In the genomic region with DNA sequence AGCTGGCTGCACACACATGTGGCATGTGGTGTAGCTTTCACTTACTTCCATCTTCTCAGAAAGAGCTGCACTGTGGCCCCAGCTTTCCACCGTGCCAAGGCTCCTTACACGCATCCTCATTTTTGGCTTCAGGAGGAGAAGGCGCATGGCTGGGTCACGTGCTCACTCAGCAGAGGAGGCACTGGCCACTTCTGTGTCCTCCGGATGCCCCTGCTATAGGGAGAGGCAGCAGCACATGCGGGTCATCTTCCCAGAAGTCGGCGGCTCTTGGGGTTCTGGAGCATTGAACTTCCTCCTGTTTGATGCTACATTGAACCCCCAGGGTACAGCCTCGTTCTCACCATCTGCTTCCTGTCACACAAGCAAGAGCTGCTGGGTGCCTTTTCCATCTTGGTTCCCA, we compare ENCODE assay signal across 21 cellular contexts.
"Had no signal": no experiment of that assay in that cellular context is flagged by ENCODE, and none has a peak within 500 bp of the region (broad histone marks: within the 10 kb centered on the region; RNA-seq: fewer than 3 reads in every experiment).

No MANE protein-coding gene starts in this region.

- H3K27ac ChIP-seq: colonic mucosa, heart right ventricle, pancreas, testis, tibial nerve had no signal

- ATAC-seq: left lobe of liver; naive thymus-derived CD4-positive, alpha-beta T cell; pancreas; right cardiac atrium; stimulated activated naive B cell treated with anti-CD40 and anti-IgM and Interleukin-4, amounts not matched to agents 10 μg/mL and 1 μg/mL and 100 μg/mL, for 72 hours; stimulated activated naive CD8-positive, alpha-beta T cell treated with anti-CD3 and anti-CD28 coated beads, Interleukin-15, amount 100 ng/mL, for 72 hours had no signal

- H3K4me3 Mint-ChIP-seq: naive thymus-derived CD4-positive, alpha-beta T cell; neural crest cell; stimulated activated naive B cell treated with anti-CD40 and anti-IgM and Interleukin-4, amounts not matched to agents 10 μg/mL and 1 μg/mL and 100 μg/mL, for 72 hours; stimulated activated naive CD8-positive, alpha-beta T cell treated with anti-CD3 and anti-CD28 coated beads, Interleukin-15, amount 100 ng/mL, for 72 hours had no signal

- H3K27me3 ChIP-seq: colonic mucosa, pancreas, testis, tibial nerve had no signal

- H3K4me1 ChIP-seq: colonic mucosa, heart right ventricle, pancreas, testis, tibial nerve had no signal

- H3K9me3 ChIP-seq: colonic mucosa, heart right ventricle, pancreas, testis had no signal

- H3K4me1 Mint-ChIP-seq: stimulated activated naive B cell treated with anti-CD40 and anti-IgM and Interleukin-4, amounts not matched to agents 10 μg/mL and 1 μg/mL and 100 μg/mL, for 72 hours; stimulated activated naive CD8-positive, alpha-beta T cell treated with anti-CD3 and anti-CD28 coated beads, Interleukin-15, amount 100 ng/mL, for 72 hours had no signal

- H3K4me3 ChIP-seq: colonic mucosa, heart right ventricle, pancreas, testis, tibial nerve had no signal

- H3K27ac Mint-ChIP-seq: progenitor cell of endocrine pancreas; stimulated activated naive B cell treated with anti-CD40 and anti-IgM and Interleukin-4, amounts not matched to agents 10 μg/mL and 1 μg/mL and 100 μg/mL, for 72 hours; stimulated activated naive CD8-positive, alpha-beta T cell treated with anti-CD3 and anti-CD28 coated beads, Interleukin-15, amount 100 ng/mL, for 72 hours had no signal

- H3K36me3 ChIP-seq: colonic mucosa, heart right ventricle, pancreas, tibial nerve had no signal

- DNase-seq: cerebellar nuclear complex; colonic mucosa; dermis blood vessel endothelial cell; effector CD4-positive, alpha-beta T cell; heart right ventricle; hypothalamus; islet precursor cell; mammary epithelial cell; naive thymus-derived CD4-positive, alpha-beta T cell; occipital lobe; pancreas; small intestine; stimulated activated CD4-positive, alpha-beta T cell treated with anti-CD3 and anti-CD28 coated beads, Interleukin-4, amount 100 ng/mL, for 24 hours; stimulated activated naive B cell treated with anti-CD40 and anti-IgM and Interleukin-4, amounts not matched to agents 10 μg/mL and 1 μg/mL and 100 μg/mL, for 72 hours; stimulated activated naive CD8-positive, alpha-beta T cell treated with anti-CD3 and anti-CD28 coated beads, Interleukin-15, amount 100 ng/mL, for 72 hours; testis had no signal

- H3K36me3 Mint-ChIP-seq: stimulated activated naive B cell treated with anti-CD40 and anti-IgM and Interleukin-4, amounts not matched to agents 10 μg/mL and 1 μg/mL and 100 μg/mL, for 72 hours had no signal
